13 cellular contexts compared by ENCODE assay signal in genomic region chr3:23071306-23071705, GRCh38.
DNase-seq lines count a peak whose midpoint lies in the region; ATAC-seq, FAIRE-seq and TF ChIP-seq lines count a peak whose summit lies in the region.
"Had no signal": no experiment of that assay in that cellular context is flagged by ENCODE, and none has a peak within 500 bp of the region (broad histone marks: within the 10 kb centered on the region; RNA-seq: fewer than 3 reads in every experiment).

No MANE protein-coding gene starts in this region.

- peak in 3 of 4 donors; percentile 24 to 37 (median 28) for ATAC-seq in heart left ventricle
- peak; percentile 21 for ATAC-seq in HG02763 (IDR thresholded peaks at IDR 0.05; ENCODE audit: unreplicated experiment)
- ATAC-seq: Panc1 had no signal

- H3K27ac ChIP-seq in heart left ventricle (peak overlapping the region in 1 of 12 donors; percentile 56), right atrium auricular region (no peak overlapping the region), thymus (ENCODE audit: low read depth) (peak overlapping the region; percentile 31), small intestine (ENCODE audit: low read depth in 1 of 2, low read length in 1 of 2) (no peak overlapping the region)
- H3K27ac ChIP-seq: neutrophil had no signal

- H3K27me3 ChIP-seq in heart left ventricle (no peaks in the 10 kb centered on the region), right atrium auricular region (no peaks in the 10 kb centered on the region), thymus (ENCODE audit: control insufficient read depth, insufficient read depth) (no peaks in the 10 kb centered on the region), small intestine (ENCODE audit: control insufficient read depth in 2 of 2, insufficient read depth in 2 of 2, low read length in 2 of 2) (no peaks in the 10 kb centered on the region)
- H3K27me3 ChIP-seq: neutrophil had no signal

- DNase-seq in heart left ventricle (no peak), right atrium auricular region (ENCODE audit: low spot score) (no peak), Kasumi-1 (lab: John Stamatoyannopoulos, UW) (peak; percentile 92 to 93), HPDE6-E6E7 (ENCODE audit: extremely low spot score) (no peak), epidermal melanocyte (ENCODE audit: insufficient read length, low spot score) (no peak), small intestine (no peak)
- DNase-seq: DMS79 treated with DMSO at 0.1 percent for 48 hours, immature natural killer cell, NCI-H1694 treated with DMSO at 0.1 percent for 48 hours had no signal

- H3K9me3 ChIP-seq in heart left ventricle: no peaks in the 10 kb centered on the region
- no peaks in the 10 kb centered on the region for H3K9me3 ChIP-seq in right atrium auricular region
- H3K9me3 ChIP-seq in thymus (ENCODE audit: control insufficient read depth): no peaks in the 10 kb centered on the region
- no peaks in the 10 kb centered on the region for H3K9me3 ChIP-seq in small intestine (ENCODE audit: control insufficient read depth, low read depth)
- H3K9me3 ChIP-seq: neutrophil had no signal

- no peak for TF ChIP-seq POLR2A in heart left ventricle (IDR thresholded peaks at IDR 0.05)

- intact Hi-C loops in heart left ventricle (cut with DNase I): no loop called here

- H3K4me1 ChIP-seq in heart left ventricle (peaks cover 0 to 24% (median 5%) of the 10 kb centered on the region in 12 donors), right atrium auricular region (peaks cover 0 to 5% of the 10 kb centered on the region in 2 donors), thymus (ENCODE audit: control insufficient read depth, insufficient read depth, low read length) (peaks cover 2% of the 10 kb centered on the region), small intestine (ENCODE audit: control insufficient read depth in 2 of 2, insufficient read depth in 1 of 2, low read depth in 1 of 2, low read length in 1 of 2) (no peaks in the 10 kb centered on the region)

- H3K36me3 ChIP-seq in heart left ventricle: no peaks in the 10 kb centered on the region
- no peaks in the 10 kb centered on the region for H3K36me3 ChIP-seq in right atrium auricular region
- H3K36me3 ChIP-seq in thymus (ENCODE audit: control insufficient read depth, insufficient read depth): no peaks in the 10 kb centered on the region
- H3K36me3 ChIP-seq in small intestine (ENCODE audit: control insufficient read depth in 2 of 2, insufficient read depth in 2 of 2, low read length in 2 of 2): no peaks in the 10 kb centered on the region
- H3K36me3 ChIP-seq: neutrophil had no signal

- WGBS in heart left ventricle, 4 donors: 41 to 65% (median 48%) methylated on average over 1 of the region's 1 CpG
- WGBS in thymus: 0% methylated on average over 1 of the region's 1 CpG
- WGBS in small intestine, 3 donors: 47 to 81% (median 55%) methylated on average over 1 of the region's 1 CpG

- TF ChIP-seq CTCF in heart left ventricle (IDR thresholded peaks at IDR 0.05) (no peak), right atrium auricular region (IDR thresholded peaks at IDR 0.05) (no peak)

- FAIRE-seq in small intestine (lab: Jason Lieb, UNC): no peak

- no peak overlapping the region for H3K4me3 ChIP-seq in heart left ventricle
- no peak overlapping the region for H3K4me3 ChIP-seq in right atrium auricular region
- H3K4me3 ChIP-seq in thymus (ENCODE audit: low read length): no peak overlapping the region
- no peak overlapping the region for H3K4me3 ChIP-seq in small intestine (ENCODE audit: low read depth in 1 of 2, low read length in 2 of 2)

Comparison
In these comparisons a context has a peak if more than half of its experiments do, and no peak if none do; other contexts are left out.
1. DNase-seq: peak in Kasumi-1 (2 of 2); none in heart left ventricle (0 of 5), right atrium auricular region (single experiment), HPDE6-E6E7 (single experiment), epidermal melanocyte (single experiment) and small intestine (single experiment).